In the genomic region with DNA sequence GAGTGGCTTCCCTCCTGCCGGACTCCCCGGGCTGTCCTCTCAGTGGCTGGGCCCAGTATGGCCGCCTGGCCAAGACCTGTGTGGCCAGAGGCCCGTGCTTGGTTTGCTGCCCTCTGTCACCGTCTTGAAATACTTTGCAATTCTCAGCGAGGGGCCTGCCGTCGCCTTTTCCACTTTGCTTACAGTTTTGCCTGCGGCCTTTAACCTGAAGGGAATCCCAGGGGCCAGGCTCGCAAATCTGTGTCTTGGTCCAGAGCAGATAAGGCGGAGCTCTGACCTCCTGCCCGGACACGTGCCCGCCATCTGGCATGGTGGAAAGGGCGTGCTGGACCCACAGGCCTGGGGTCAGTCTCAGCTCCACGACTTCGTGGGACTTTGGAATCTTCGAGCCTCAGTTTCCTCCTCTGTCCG, we compare ENCODE assay signal across 19 cellular contexts. TPM values are rescaled to one million over a fixed set of nuclear protein-coding genes. Genes with fewer than 3 reads are reported as not detected.
"Had no signal": no experiment of that assay in that cellular context is flagged by ENCODE, and none has a peak within 500 bp of the region (broad histone marks: within the 10 kb centered on the region; RNA-seq: fewer than 3 reads in every experiment).

No MANE protein-coding gene starts in this region.

- H3K4me3 Mint-ChIP-seq: activated CD4-positive, alpha-beta memory T cell treated with anti-CD3 and anti-CD28 coated beads, Interleukin-2, amount 10 ng/mL, durations not matched to agents 7 days and 5 days; activated CD8-positive, alpha-beta memory T cell treated with anti-CD3 and anti-CD28 coated beads, Interleukin-2, amount 10 ng/mL, durations not matched to agents 7 days and 5 days; activated naive CD4-positive, alpha-beta T cell treated with anti-CD3 and anti-CD28 coated beads, Interleukin-2, amount 10 ng/mL, durations not matched to agents 7 days and 5 days; naive thymus-derived CD8-positive, alpha-beta T cell had no signal

- H3K27ac Mint-ChIP-seq: activated CD4-positive, alpha-beta memory T cell treated with anti-CD3 and anti-CD28 coated beads, Interleukin-2, amount 10 ng/mL, durations not matched to agents 7 days and 5 days; activated CD8-positive, alpha-beta memory T cell treated with anti-CD3 and anti-CD28 coated beads, Interleukin-2, amount 10 ng/mL, durations not matched to agents 7 days and 5 days; activated naive CD4-positive, alpha-beta T cell treated with anti-CD3 and anti-CD28 coated beads, Interleukin-2, amount 10 ng/mL, durations not matched to agents 7 days and 5 days; progenitor cell of endocrine pancreas had no signal

- H3K27ac ChIP-seq: ascending aorta, breast epithelium, esophagus squamous epithelium, neutrophil, skin epidermis, testis, upper lobe of left lung had no signal

- H3K4me3 ChIP-seq: ascending aorta, breast epithelium, esophagus squamous epithelium, skin epidermis, testis, upper lobe of left lung had no signal

- ATAC-seq: activated CD8-positive, alpha-beta memory T cell treated with anti-CD3 and anti-CD28 coated beads, Interleukin-2, amount 10 ng/mL, durations not matched to agents 7 days and 5 days; left ventricle myocardium superior; naive thymus-derived CD8-positive, alpha-beta T cell had no signal

- H3K27me3 Mint-ChIP-seq: activated CD4-positive, alpha-beta memory T cell treated with anti-CD3 and anti-CD28 coated beads, Interleukin-2, amount 10 ng/mL, durations not matched to agents 7 days and 5 days; activated CD8-positive, alpha-beta memory T cell treated with anti-CD3 and anti-CD28 coated beads, Interleukin-2, amount 10 ng/mL, durations not matched to agents 7 days and 5 days; activated naive CD4-positive, alpha-beta T cell treated with anti-CD3 and anti-CD28 coated beads, Interleukin-2, amount 10 ng/mL, durations not matched to agents 7 days and 5 days; naive thymus-derived CD8-positive, alpha-beta T cell; progenitor cell of endocrine pancreas had no signal

- H3K36me3 ChIP-seq: breast epithelium had no signal

- H3K9me3 Mint-ChIP-seq: activated CD4-positive, alpha-beta memory T cell treated with anti-CD3 and anti-CD28 coated beads, Interleukin-2, amount 10 ng/mL, durations not matched to agents 7 days and 5 days; activated naive CD4-positive, alpha-beta T cell treated with anti-CD3 and anti-CD28 coated beads, Interleukin-2, amount 10 ng/mL, durations not matched to agents 7 days and 5 days; naive thymus-derived CD8-positive, alpha-beta T cell had no signal

- H3K27me3 ChIP-seq: ascending aorta, breast epithelium, esophagus squamous epithelium, neutrophil, testis, upper lobe of left lung had no signal

- H3K4me1 Mint-ChIP-seq: activated CD4-positive, alpha-beta memory T cell treated with anti-CD3 and anti-CD28 coated beads, Interleukin-2, amount 10 ng/mL, durations not matched to agents 7 days and 5 days; activated naive CD4-positive, alpha-beta T cell treated with anti-CD3 and anti-CD28 coated beads, Interleukin-2, amount 10 ng/mL, durations not matched to agents 7 days and 5 days had no signal

- DNase-seq: activated CD4-positive, alpha-beta memory T cell treated with anti-CD3 and anti-CD28 coated beads, Interleukin-2, amount 10 ng/mL, durations not matched to agents 7 days and 5 days; activated CD4-positive, alpha-beta T cell treated with anti-CD3 and anti-CD28 coated beads for 4 hours; activated CD8-positive, alpha-beta memory T cell treated with anti-CD3 and anti-CD28 coated beads, Interleukin-2, amount 10 ng/mL, durations not matched to agents 7 days and 5 days; activated naive CD4-positive, alpha-beta T cell treated with anti-CD3 and anti-CD28 coated beads, Interleukin-2, amount 10 ng/mL, durations not matched to agents 7 days and 5 days; cerebellar nuclear complex; effector CD8-positive, alpha-beta T cell; esophagus squamous epithelium; left ventricle myocardium superior; mesendoderm; naive thymus-derived CD8-positive, alpha-beta T cell; stimulated activated CD4-positive, alpha-beta T cell treated with anti-CD3 and anti-CD28 coated beads, Interleukin-4, amount 100 ng/mL, for 1 hour; SW 1271; testis had no signal

- H3K4me1 ChIP-seq: ascending aorta, breast epithelium, esophagus squamous epithelium, testis, upper lobe of left lung had no signal

- H3K9me3 ChIP-seq: ascending aorta, breast epithelium, esophagus squamous epithelium, neutrophil, testis, upper lobe of left lung had no signal

RNA-seq across cellular contexts. Expression of a gene that starts 10.9 kb away (rescaled TPM):
- total RNA-seq: left ventricle myocardium superior had no signal
